1 cellular context compared by ENCODE assay signal in genomic region chr4:107035711-107036601, GRCh38.
TF ChIP-seq lines count a peak whose summit lies in the region.

Gene DKK2 (minus strand): TSS chr4:107036313. CDS start chr4:107035591, 722 bp downstream.

TF ChIP-seq in HEK293, 187 proteins besides CTCF, POLR2A, EP300 and RAD21 (continued from another document):
- TF ChIP-seq EGR2 (tag by site-specific recombination; IDR thresholded peaks at IDR 0.05; ENCODE audit: low read depth) (peak; percentile 86), KLF1 (tag by site-specific recombination; IDR thresholded peaks at IDR 0.05) (no peak)
